In the genomic region with DNA sequence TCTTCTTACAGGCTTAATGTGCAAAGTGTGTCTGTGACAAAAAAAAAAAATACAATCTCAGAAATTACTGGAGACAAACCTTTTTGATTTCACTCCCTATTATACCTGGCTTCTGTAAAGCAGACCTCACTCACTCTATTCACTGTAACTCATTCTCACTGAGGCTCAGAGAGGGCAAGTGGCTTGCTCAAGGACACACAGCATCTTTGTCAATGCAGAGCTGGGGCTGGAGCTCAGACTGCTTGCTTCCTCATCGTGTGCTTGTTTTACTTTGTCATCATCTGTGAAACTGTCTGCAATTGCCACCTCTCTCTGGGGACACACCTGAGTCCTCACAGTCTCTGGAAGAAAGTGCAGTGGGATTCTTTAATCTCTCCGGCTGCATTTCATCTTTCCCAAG, we compare ENCODE assay signal across 18 cellular contexts.
DNase-seq lines count a peak whose midpoint lies in the region; ATAC-seq, FAIRE-seq and TF ChIP-seq lines count a peak whose summit lies in the region.
"Had no signal": no experiment of that assay in that cellular context is flagged by ENCODE, and none has a peak within 500 bp of the region (broad histone marks: within the 10 kb centered on the region; RNA-seq: fewer than 3 reads in every experiment).

No MANE protein-coding gene starts in this region.

- H3K23ac ChIP-seq in H9 (ENCODE audit: insufficient read length, low read depth, low read length) (no peak overlapping the region), trophoblast cell (ENCODE audit: low read length) (no peak overlapping the region)

- H3K27me3 ChIP-seq in HepG2 (ENCODE audit: control insufficient read depth in 1 of 2, insufficient read depth in 2 of 2, low read length in 2 of 2): peaks cover 0 to 11% of the 10 kb centered on the region in 2 experiments; a peak in 2 of 5 replicates
- H3K27me3 ChIP-seq in right lobe of liver: no peaks in the 10 kb centered on the region
- H3K27me3 ChIP-seq in H9 (ENCODE audit: insufficient read depth, low read length): no peaks in the 10 kb centered on the region
- no peaks in the 10 kb centered on the region for H3K27me3 ChIP-seq in trophoblast cell (ENCODE audit: insufficient read depth, low read length)
- H3K27me3 ChIP-seq: BE2C had no signal

- ATAC-seq in HepG2 (no peak), right lobe of liver (no peak), GM18517 (IDR thresholded peaks at IDR 0.05; ENCODE audit: unreplicated experiment) (no peak), left lobe of liver (no peak), HG02884 (IDR thresholded peaks at IDR 0.05; ENCODE audit: unreplicated experiment) (no peak)

- FAIRE-seq in HepG2 (lab: Jason Lieb, UNC): no peak
- FAIRE-seq: GM12892, GM18507 had no signal

- H3K4me3 Mint-ChIP-seq in H9: no peak overlapping the region
- H3K4me3 Mint-ChIP-seq: CD14-positive monocyte; CD4-positive, alpha-beta memory T cell had no signal

- H4K20me1 ChIP-seq in HepG2 (ENCODE audit: insufficient read depth, low read length): no peaks in the 10 kb centered on the region
- no peaks in the 10 kb centered on the region for H4K20me1 ChIP-seq in H9 (ENCODE audit: control insufficient read depth, insufficient read depth, insufficient read length)

- H2AFZ ChIP-seq in HepG2 (ENCODE audit: low read length) (no peak overlapping the region), H9 (ENCODE audit: low read length) (no peak overlapping the region), trophoblast cell (ENCODE audit: insufficient read depth, low read length, poor library complexity) (no peak overlapping the region)

- H2BK5ac ChIP-seq in H9 (ENCODE audit: insufficient read length, low read length) (no peak overlapping the region), trophoblast cell (ENCODE audit: low read depth, low read length, poor library complexity) (peak overlapping the region; percentile 16)

- H3K9me3 ChIP-seq in HepG2 (ENCODE audit: low read length): no peaks in the 10 kb centered on the region
- H3K9me3 ChIP-seq in right lobe of liver: no peaks in the 10 kb centered on the region
- H3K9me3 ChIP-seq in H9 (ENCODE audit: control insufficient read depth, low read depth, low read length): no peaks in the 10 kb centered on the region
- no peaks in the 10 kb centered on the region for H3K9me3 ChIP-seq in SK-N-MC (ENCODE audit: low read depth, low read length)
- peaks cover 2% of the 10 kb centered on the region for H3K9me3 ChIP-seq in trophoblast cell (ENCODE audit: insufficient read depth, low read depth, low read length)
- H3K9me3 ChIP-seq: BE2C, HAP-1 had no signal

- no peak for TF ChIP-seq CTCF in HepG2 (CRISPR knock-in tag; IDR thresholded peaks at IDR 0.05)
- no peak for TF ChIP-seq CTCF in right lobe of liver (IDR thresholded peaks at IDR 0.05)
- no peak for TF ChIP-seq CTCF in H9 (conservative IDR thresholded peaks at IDR 0.05)

- H3K9me3 Mint-ChIP-seq in H9: no peaks in the 10 kb centered on the region; a peak in 1 of 5 replicates
- H3K9me3 Mint-ChIP-seq: CD4-positive, alpha-beta memory T cell had no signal

- no peak overlapping the region for H4K5ac ChIP-seq in H9 (ENCODE audit: insufficient read length, low read depth, low read length)

- TF ChIP-seq POLR2A in HepG2 (IDR thresholded peaks at IDR 0.05; ENCODE audit: insufficient read depth in 1 of 2, low read depth in 2 of 2, low read length in 2 of 2) (no peak), right lobe of liver (IDR thresholded peaks at IDR 0.05) (no peak)

- H3K56ac ChIP-seq in H9 (ENCODE audit: insufficient read length, low read depth, low read length): no peak overlapping the region

- peaks cover 10 to 24% of the 10 kb centered on the region in 2 experiments for H3K4me1 Mint-ChIP-seq in H9

- H2BK20ac ChIP-seq in H9 (ENCODE audit: low read depth, low read length, poor library complexity, severe bottlenecking): no peak overlapping the region

- H2AK5ac ChIP-seq in H9 (ENCODE audit: insufficient read length, low read length): peak overlapping the region; percentile 94
- H2AK5ac ChIP-seq in trophoblast cell (ENCODE audit: low read length): peak overlapping the region; percentile 26

- peak overlapping the region; percentile 91; the same call in 1 of the 2 replicates for H2BK15ac ChIP-seq in H9 (ENCODE audit: low read depth, low read length)

- no peak overlapping the region for H3K14ac ChIP-seq in H9 (ENCODE audit: insufficient read depth, low read length)
- peak overlapping the region; percentile 32 for H3K14ac ChIP-seq in trophoblast cell (ENCODE audit: low read length)

- H2BK12ac ChIP-seq in H9 (ENCODE audit: insufficient read length, low read depth, low read length) (peak overlapping the region; percentile 45), trophoblast cell (ENCODE audit: low read length) (peak overlapping the region; percentile 75)

- H3K27me3 Mint-ChIP-seq in H9 (ENCODE audit: low read depth): no peaks in the 10 kb centered on the region; the same call in none of the 2 replicates

- TF ChIP-seq EP300 in HepG2 (IDR thresholded peaks at IDR 0.05; ENCODE audit: low read depth in 2 of 2, low read length in 2 of 2): no peak
- no peak for TF ChIP-seq EP300 in HepG2 (CRISPR knock-in tag; IDR thresholded peaks at IDR 0.05; ENCODE audit: borderline replicate concordance)

- no peaks in the 10 kb centered on the region for H3K36me3 Mint-ChIP-seq in H9 (ENCODE audit: insufficient read depth in 1 of 3, low read depth in 3 of 3)
- H3K36me3 Mint-ChIP-seq: CD14-positive monocyte; CD4-positive, alpha-beta memory T cell had no signal

- no peak overlapping the region for H4K12ac ChIP-seq in trophoblast cell (ENCODE audit: low read depth, low read length)

- H3K4me3 ChIP-seq in HepG2 (replicated peaks in 1 of 3; ENCODE audit: insufficient read depth in 1 of 3, low read depth in 2 of 3, low read length in 3 of 3) (no peak overlapping the region), right lobe of liver (no peak overlapping the region), SK-N-MC (peak overlapping the region; percentile 23; the same call in 1 of the 2 replicates), trophoblast cell (ENCODE audit: low read depth, low read length) (no peak overlapping the region)
- H3K4me3 ChIP-seq: HAP-1 had no signal

- H3K79me1 ChIP-seq in H9 (ENCODE audit: insufficient read depth, low read depth, low read length, poor library complexity, severe bottlenecking) (no peaks in the 10 kb centered on the region), trophoblast cell (ENCODE audit: low read length) (peaks cover 9% of the 10 kb centered on the region)

- H3K4me1 ChIP-seq in HepG2 (ENCODE audit: insufficient read depth, low read length) (peaks cover 6% of the 10 kb centered on the region; the same call in 1 of the 2 replicates), right lobe of liver (no peaks in the 10 kb centered on the region), H9 (ENCODE audit: insufficient read depth, low read length) (peaks cover 2% of the 10 kb centered on the region; the same call in 1 of the 2 replicates), trophoblast cell (ENCODE audit: control insufficient read depth in 1 of 2, insufficient read depth in 2 of 2, low read length in 2 of 2) (peaks cover 0 to 6% of the 10 kb centered on the region in 2 experiments)
- H3K4me1 ChIP-seq: BE2C had no signal

- BruUV-seq in HepG2 (replicated peaks; lab: Mats Ljungman, UMichigan): no TSS peak

- POLR2A ChIA-PET in HepG2 (lab: Yijun Ruan, JAX): no interaction called here

- H3K4ac ChIP-seq in H9 (ENCODE audit: low read depth, low read length) (no peak overlapping the region), trophoblast cell (ENCODE audit: low read depth, low read length) (no peak overlapping the region)

- no peak for TF ChIP-seq RAD21 in HepG2 (CRISPR knock-in tag; IDR thresholded peaks at IDR 0.05)

- no peak overlapping the region for H3K4me2 ChIP-seq in HepG2 (ENCODE audit: low read depth, low read length)
- no peak overlapping the region for H3K4me2 ChIP-seq in H9 (ENCODE audit: insufficient read depth, insufficient read length, low read length)
- H3K4me2 ChIP-seq in trophoblast cell (ENCODE audit: low read length): no peak overlapping the region

- H3K27ac ChIP-seq in HepG2 (ENCODE audit: extremely low read length, insufficient read depth, low read length) (no peak overlapping the region), right lobe of liver (no peak overlapping the region), H9 (ENCODE audit: insufficient read length, low read depth, low read length) (no peak overlapping the region), SK-N-MC (peak overlapping the region; percentile 100), trophoblast cell (ENCODE audit: low read depth, low read length) (no peak overlapping the region)
- H3K27ac ChIP-seq: HL-60 had no signal

- CTCF ChIA-PET in HepG2 (lab: Yijun Ruan, JAX; ENCODE audit: low intra/inter-chr PET ratio, low total read pairs): no interaction called here

- in situ Hi-C loops in HepG2 (cut with HindIII; ENCODE audit: extremely low pct_ligation_motif_present, low pct_unique_long_range_greater_than_20kb): no loop called here

- 21% methylated on average over 2 of the region's 2 CpGs for WGBS in HepG2 (ENCODE audit: low lambda C conversion rate)
- WGBS in right lobe of liver (ENCODE audit: insufficient coverage, low coverage, low lambda C conversion rate, missing lambda C conversion rate): 38% methylated on average over 2 of the region's 2 CpGs
- no CpG with 5 or more reads among the region's 2 CpGs for WGBS in H9 (ENCODE audit: extremely low coverage, insufficient read length, low lambda C conversion rate)
- WGBS in trophoblast cell (ENCODE audit: extremely low coverage, insufficient coverage, insufficient read length): no CpG with 5 or more reads among the region's 2 CpGs

- H3T11ph ChIP-seq in H9 (ENCODE audit: low read length): no peak overlapping the region

- no peaks in the 10 kb centered on the region for H3K23me2 ChIP-seq in H9 (ENCODE audit: insufficient read length, low read depth, low read length, poor library complexity, severe bottlenecking)

- H3K27ac Mint-ChIP-seq in H9: no peak overlapping the region
- H3K27ac Mint-ChIP-seq: CD4-positive, alpha-beta memory T cell had no signal

- no peak overlapping the region for H3K9ac ChIP-seq in HepG2 (ENCODE audit: insufficient read depth, low read depth, low read length)
- H3K9ac ChIP-seq in H9 (ENCODE audit: extremely low read depth, insufficient read length, low read length): no peak overlapping the region
- H3K9ac ChIP-seq in SK-N-MC (ENCODE audit: insufficient read length): peak overlapping the region; percentile 72
- no peak overlapping the region for H3K9ac ChIP-seq in trophoblast cell (ENCODE audit: low read length)

- intact Hi-C loops in HepG2 (cut with micrococcal nuclease; ENCODE audit: unreplicated experiment) (no loop called here), right lobe of liver (cut with DNase I) (no loop called here)

- no peak overlapping the region for H4K8ac ChIP-seq in H9 (replicated peaks; ENCODE audit: insufficient read length, low read depth, low read length)
- H4K8ac ChIP-seq in trophoblast cell (ENCODE audit: low read depth, low read length): no peak overlapping the region

- H3K36me3 ChIP-seq in HepG2 (replicated peaks in 1 of 2; ENCODE audit: control insufficient read depth in 1 of 2, insufficient read depth in 2 of 2, low read length in 2 of 2) (no peaks in the 10 kb centered on the region), right lobe of liver (no peaks in the 10 kb centered on the region), SK-N-MC (ENCODE audit: insufficient read depth, low read length) (no peaks in the 10 kb centered on the region), trophoblast cell (ENCODE audit: control insufficient read depth in 1 of 2, insufficient read depth in 2 of 2, low read length in 2 of 2) (no peaks in the 10 kb centered on the region)
- H3K36me3 ChIP-seq: BE2C, HAP-1 had no signal

- no peak overlapping the region for H2BK120ac ChIP-seq in H9 (ENCODE audit: low read depth, low read length, poor library complexity, severe bottlenecking)
- peak overlapping the region; percentile 26 for H2BK120ac ChIP-seq in trophoblast cell (ENCODE audit: insufficient read depth, low read length, poor library complexity)

- H3K18ac ChIP-seq in H9 (ENCODE audit: insufficient read length, low read depth, low read length) (no peak overlapping the region), trophoblast cell (ENCODE audit: low read length) (no peak overlapping the region)

- H4K91ac ChIP-seq in H9 (ENCODE audit: insufficient read length, low read depth, low read length): no peak overlapping the region
- peak overlapping the region; percentile 72 for H4K91ac ChIP-seq in trophoblast cell (ENCODE audit: low read depth, low read length)

- no peak for DNase-seq in HepG2 (ENCODE audit: low spot score)
- DNase-seq in right lobe of liver: no peak
- no peak for DNase-seq in H9
- no peak for DNase-seq in SK-N-MC (ENCODE audit: low read depth, low spot score)
- no peak for DNase-seq in trophoblast cell
- no peak for DNase-seq in left lobe of liver (ENCODE audit: low spot score)
- DNase-seq: BE2C; CD4-positive, alpha-beta memory T cell; DMS153; DMS79; GOT3 had no signal

- H3K79me2 ChIP-seq in HepG2 (ENCODE audit: insufficient read depth, low read length) (no peaks in the 10 kb centered on the region), H9 (ENCODE audit: insufficient read depth, low read length) (no peaks in the 10 kb centered on the region), trophoblast cell (ENCODE audit: control insufficient read depth, insufficient read depth, low read length, poor library complexity) (no peaks in the 10 kb centered on the region)
